1 cellular context compared by ENCODE assay signal in genomic region chr3:13616359-13616758, GRCh38.
TF ChIP-seq lines count a peak whose summit lies in the region.

No MANE protein-coding gene starts in this region.

TF ChIP-seq in K562, 482 proteins besides CTCF, POLR2A, EP300 and RAD21 (continued from another document):
- TF ChIP-seq UBTF (IDR thresholded peaks at IDR 0.05; ENCODE audit: borderline replicate concordance in 1 of 2, low read depth in 2 of 2, low read length in 2 of 2) (peak; percentile 63 to 88; a peak in 2 of 4 replicates), ZNF3 (CRISPR knock-in tag; IDR thresholded peaks at IDR 0.05) (no peak)
TF ChIP-seq in K562: peak in this region for 2.
